27 cellular contexts compared by ENCODE assay signal in genomic region chr3:13955084-13955483, GRCh38.
"Had no signal": no experiment of that assay in that cellular context is flagged by ENCODE, and none has a peak within 500 bp of the region (broad histone marks: within the 10 kb centered on the region; RNA-seq: fewer than 3 reads in every experiment).

No MANE protein-coding gene starts in this region.

- H3K4me1 Mint-ChIP-seq: mesothelial cell of epicardium, naive B cell, neural crest cell had no signal

- H3K9me3 ChIP-seq: esophagus squamous epithelium, left lung, mucosa of descending colon, neutrophil, pancreas, stomach, thyroid gland had no signal

- H3K4me1 ChIP-seq: esophagus squamous epithelium, heart right ventricle, left lung, pancreas, stomach, thyroid gland had no signal

- H3K27ac Mint-ChIP-seq: mesothelial cell of epicardium; naive B cell; natural killer cell treated with Interleukin-12 subunit alpha and Interleukin-12 subunit beta and Interleukin-15 and Interleukin-18, amount 100 ng/mL, for 72 hours; progenitor cell of endocrine pancreas had no signal

- H3K4me3 Mint-ChIP-seq: effector memory CD8-positive, alpha-beta T cell; mesothelial cell of epicardium; naive B cell; natural killer cell treated with Interleukin-12 subunit alpha and Interleukin-12 subunit beta and Interleukin-15 and Interleukin-18, amount 100 ng/mL, for 72 hours; neural crest cell had no signal

- H3K36me3 ChIP-seq: esophagus squamous epithelium, heart right ventricle, left lung, neutrophil, pancreas, stomach, thyroid gland had no signal

- H3K27me3 ChIP-seq: esophagus squamous epithelium, left lung, neutrophil, stomach, thyroid gland had no signal

- H3K4me2 ChIP-seq: smooth muscle cell had no signal

- H3K36me3 Mint-ChIP-seq: mesothelial cell of epicardium had no signal

- H3K4me3 ChIP-seq: esophagus squamous epithelium, heart right ventricle, left lung, mucosa of descending colon, pancreas, smooth muscle cell, stomach, thyroid gland had no signal

- DNase-seq: effector memory CD8-positive, alpha-beta T cell; erythroblast; esophagus squamous epithelium; foreskin melanocyte; glutamatergic neuron; heart right ventricle; hippocampal formation; left cardiac atrium; left lung; mesenchymal stem cell; mucosa of descending colon; naive B cell; pancreas; stimulated activated CD4-positive, alpha-beta T cell treated with anti-CD3 and anti-CD28 coated beads, Interleukin-12 subunit alpha, Interleukin-12 subunit beta, amount 100 ng/mL, for 4 hours; stimulated activated CD4-positive, alpha-beta T cell treated with anti-CD3 and anti-CD28 coated beads, Interleukin-1b, Interleukin-23, amount 100 ng/mL, for 48 hours; stimulated activated CD4-positive, alpha-beta T cell treated with anti-CD3 and anti-CD28 coated beads, Interleukin-4, amount 100 ng/mL, for 1 hour; stimulated activated CD8-positive, alpha-beta memory T cell treated with anti-CD3 and anti-CD28 coated beads, Interleukin-4, amount 100 ng/mL, for 48 hours; stimulated activated naive CD4-positive, alpha-beta T cell treated with Interleukin-2 at 50 U/mL for 16 hours; stomach; thyroid gland; trophoblast cell had no signal

- H3K27me3 Mint-ChIP-seq: progenitor cell of endocrine pancreas had no signal

- H3K27ac ChIP-seq: esophagus squamous epithelium, heart right ventricle, left lung, neutrophil, pancreas, stomach, thyroid gland had no signal
